Comparison of ENCODE assay signal across 22 cellular contexts in genomic region chr16:54288592-54289241, GRCh38. TPM values are rescaled to one million over a fixed set of nuclear protein-coding genes. Genes with fewer than 3 reads are reported as not detected.
A peak's percentile ranks its signal among the peaks of the same experiment; 100 is the strongest.
DNase-seq lines count a peak whose midpoint lies in the region; ATAC-seq, FAIRE-seq and TF ChIP-seq lines count a peak whose summit lies in the region.
"Had no signal": no experiment of that assay in that cellular context is flagged by ENCODE, and none has a peak within 500 bp of the region (broad histone marks: within the 10 kb centered on the region; RNA-seq: fewer than 3 reads in every experiment).

No MANE protein-coding gene starts in this region.

- H4K5ac ChIP-seq in mesendoderm (ENCODE audit: low read length), result no peak overlapping the region

- H3K27me3 ChIP-seq in Caco-2 (replicated peaks; ENCODE audit: control insufficient read depth, insufficient read depth, low read length), result no peaks in the 10 kb centered on the region
- H3K27me3 ChIP-seq in GM23338 (ENCODE audit: insufficient read depth), result peaks cover 88% of the 10 kb centered on the region
- H3K27me3 ChIP-seq in mesendoderm (ENCODE audit: insufficient read depth, low read length, poor library complexity), result peaks cover 38% of the 10 kb centered on the region

- 0 out of 2 replicates have a peak, but pooled peaks cover 4% of the 10 kb centered on the region for H3K4me1 ChIP-seq in Caco-2
- H3K4me1 ChIP-seq in GM23338 (ENCODE audit: insufficient read depth), result peaks cover 22% of the 10 kb centered on the region
- peaks cover 3% of the 10 kb centered on the region for H3K4me1 ChIP-seq in mesendoderm (ENCODE audit: control insufficient read depth, low read depth, low read length)

- H3K79me2 ChIP-seq in GM23338 (replicated peaks; ENCODE audit: insufficient read depth) (no peaks in the 10 kb centered on the region), mesendoderm (ENCODE audit: control insufficient read depth, insufficient read depth, low read length) (no peaks in the 10 kb centered on the region)

- no TSS peak for BruUV-seq in Caco-2 (replicated peaks; lab: Mats Ljungman, UMichigan)

- H3K18ac ChIP-seq in mesendoderm (ENCODE audit: low read length), result no peak overlapping the region

- no peaks in the 10 kb centered on the region for H3K36me3 ChIP-seq in Caco-2 (ENCODE audit: control insufficient read depth, insufficient read depth, low read length)
- H3K36me3 ChIP-seq in GM23338 (ENCODE audit: insufficient read depth), result no peaks in the 10 kb centered on the region
- no peaks in the 10 kb centered on the region for H3K36me3 ChIP-seq in mesendoderm (ENCODE audit: control insufficient read depth, insufficient read depth, low read length)
- H3K36me3 ChIP-seq: adrenal gland, neutrophil, thyroid gland had no signal

- H3K27ac ChIP-seq in GM23338 (ENCODE audit: low read depth) (no peak overlapping the region), mesendoderm (ENCODE audit: low read depth, low read length) (no peak overlapping the region)
- H3K27ac ChIP-seq: adrenal gland, coronary artery, neutrophil, thyroid gland had no signal

- H3K9me2 ChIP-seq in GM23338 (ENCODE audit: insufficient read depth), result no peaks in the 10 kb centered on the region

- peak overlapping the region; percentile 95; the same call in 1 of the 2 replicates for H2AFZ ChIP-seq in GM23338

- H3K4me3 ChIP-seq in Caco-2 (ENCODE audit: low read depth, low read length) (no peak overlapping the region), GM23338 (peak overlapping the region; percentile 94), mesendoderm (ENCODE audit: low read length) (no peak overlapping the region)
- H3K4me3 ChIP-seq: adrenal gland, mucosa of descending colon had no signal

- H3K4me1 Mint-ChIP-seq in Caco-2 (ENCODE audit: low read depth, unreplicated experiment) (peaks cover 2% of the 10 kb centered on the region), GM23338 (peaks cover 34% of the 10 kb centered on the region), brain (peaks cover 26% of the 10 kb centered on the region)

- no peak overlapping the region for H3K4ac ChIP-seq in mesendoderm (ENCODE audit: low read depth, low read length)

- H3K27me3 Mint-ChIP-seq in Caco-2 (ENCODE audit: insufficient read depth, unreplicated experiment) (no peaks in the 10 kb centered on the region), GM23338 (ENCODE audit: insufficient read depth, low read depth, poor library complexity) (peaks cover 88% of the 10 kb centered on the region), brain (peaks cover 95% of the 10 kb centered on the region)

- peaks cover 5% of the 10 kb centered on the region; the same call in 1 of the 2 replicates for H4K20me1 ChIP-seq in GM23338 (replicated peaks; ENCODE audit: insufficient read depth)

- no peak overlapping the region for H3K9ac ChIP-seq in mesendoderm (ENCODE audit: low read length)

- peak overlapping the region; percentile 94 for H3K4me2 ChIP-seq in GM23338
- H3K4me2 ChIP-seq in mesendoderm (ENCODE audit: low read length), result no peak overlapping the region

- no peak overlapping the region for H3K56ac ChIP-seq in mesendoderm (ENCODE audit: low read length)

- FAIRE-seq in D721Med (lab: Jason Lieb, UNC), result no peak
- FAIRE-seq: bronchial epithelial cell, small intestine had no signal

- H2BK5ac ChIP-seq in mesendoderm (ENCODE audit: low read length), result no peak overlapping the region

- no peaks in the 10 kb centered on the region for H3K79me1 ChIP-seq in mesendoderm (ENCODE audit: low read length)

- peak overlapping the region; percentile 59 for H3K23ac ChIP-seq in mesendoderm (ENCODE audit: low read length)

- POLR2A ChIA-PET in Caco-2 (lab: Charles Lee), result no interaction called here

- no peak overlapping the region for H2BK120ac ChIP-seq in mesendoderm (ENCODE audit: low read depth, low read length)

- H3K9me3 Mint-ChIP-seq in Caco-2 (ENCODE audit: unreplicated experiment) (no peaks in the 10 kb centered on the region), GM23338 (no peaks in the 10 kb centered on the region; the same call in 2 of the 3 replicates), brain (peaks cover 0 to 7% (median 0%) of the 10 kb centered on the region in 5 experiments)
- H3K9me3 Mint-ChIP-seq: CD4-positive, alpha-beta memory T cell had no signal

- H3K4me3 Mint-ChIP-seq in Caco-2 (ENCODE audit: unreplicated experiment) (peak overlapping the region; percentile 34), GM23338 (peak overlapping the region; percentile 80), brain (peak overlapping the region in 4 of 5 experiments; percentile 10 to 79 (median 77))

- TF ChIP-seq CTCF in Caco-2 (IDR thresholded peaks at IDR 0.05; ENCODE audit: insufficient read depth in 1 of 2, low read depth in 1 of 2, low read length in 1 of 2, severe bottlenecking in 1 of 2, unreplicated experiment in 1 of 2), result no peak
- no peak for TF ChIP-seq CTCF in GM23338 (conservative IDR thresholded peaks at IDR 0.05; ENCODE audit: low read depth in 2 of 2)
- TF ChIP-seq CTCF in brain (conservative IDR thresholded peaks at IDR 0.05), result no peak
- no peak for TF ChIP-seq CTCF in D721Med (IDR thresholded peaks at IDR 0.05; ENCODE audit: insufficient read depth, missing control alignments)

- CTCF ChIA-PET in Caco-2 (lab: Charles Lee), result no interaction called here

- H3K9me3 ChIP-seq in Caco-2, result no peaks in the 10 kb centered on the region
- H3K9me3 ChIP-seq: adrenal gland, mucosa of descending colon, neutrophil, thyroid gland had no signal

- no peak overlapping the region for H4K8ac ChIP-seq in mesendoderm (ENCODE audit: low read depth, low read length)

- H3K27ac Mint-ChIP-seq in Caco-2 (ENCODE audit: unreplicated experiment) (no peak overlapping the region), GM23338 (no peak overlapping the region), brain (peak overlapping the region in 1 of 5 experiments; percentile 34)

- DNase-seq in Caco-2 (no peak), GM23338 (ENCODE audit: low spot score) (peak; percentile 14), mesendoderm (no peak), NCI-H82 (lab: John Stamatoyannopoulos, UW) (no peak), SW 1271 (lab: John Stamatoyannopoulos, UW) (no peak), D721Med (ENCODE audit: insufficient read length, low spot score) (no peak)
- DNase-seq: activated CD4-positive, alpha-beta T cell treated with anti-CD3 and anti-CD28 coated beads for 4 hours; activated effector memory CD4-positive, alpha-beta T cell treated with Interleukin-2 at 50 U/mL for 16 hours; adrenal gland; CD4-positive, alpha-beta memory T cell; head of caudate nucleus; mucosa of descending colon; NCI-H2081 treated with DMSO at 0.1 percent for 48 hours; SHP77; small intestine; stimulated activated naive CD8-positive, alpha-beta T cell treated with anti-CD3 and anti-CD28 coated beads, Interleukin-15, Interleukin-2, amounts not matched to agents 100 U/mL and 50 U/mL, for 24 hours had no signal

- H2BK15ac ChIP-seq in mesendoderm (replicated peaks; ENCODE audit: low read depth), result no peak overlapping the region

- H2AK5ac ChIP-seq in mesendoderm (ENCODE audit: low read length), result no peak overlapping the region

- ATAC-seq in GM23338 (no peak), GM18867 (IDR thresholded peaks at IDR 0.05; ENCODE audit: unreplicated experiment) (no peak)
- ATAC-seq: mucosa of descending colon; stimulated activated naive CD8-positive, alpha-beta T cell treated with anti-CD3 and anti-CD28 coated beads, Interleukin-15, Interleukin-2, amounts not matched to agents 100 U/mL and 50 U/mL, for 24 hours had no signal

- intact Hi-C loops in Caco-2 (cut with micrococcal nuclease; ENCODE audit: unreplicated experiment), result loop anchor here (5.0 to 10.0 kb wide), 6 partner anchors 339 to 966 kb away; no protein-coding TSS in a partner anchor

- no CpG with 5 or more reads among the region's 37 CpGs for WGBS in mesendoderm (ENCODE audit: extremely low coverage, insufficient coverage, low lambda C conversion rate)

- H3K36me3 Mint-ChIP-seq in Caco-2 (ENCODE audit: insufficient read depth, unreplicated experiment), result peaks cover 32% of the 10 kb centered on the region
- no peaks in the 10 kb centered on the region; the same call in 2 of the 3 replicates for H3K36me3 Mint-ChIP-seq in GM23338 (ENCODE audit: low read depth)
- H3K36me3 Mint-ChIP-seq in brain, result peaks cover 9% of the 10 kb centered on the region
- H3K36me3 Mint-ChIP-seq: CD4-positive, alpha-beta memory T cell had no signal

- no peaks in the 10 kb centered on the region; the same call in 1 of the 2 replicates for H3F3A ChIP-seq in GM23338 (replicated peaks; ENCODE audit: low read depth)

TF ChIP-seq in GM23338, 12 proteins besides CTCF, POLR2A, EP300 and RAD21 (continues in another document):
- TF ChIP-seq ETS1 (IDR thresholded peaks at IDR 0.05), result no peak
- no peak for TF ChIP-seq CREB1 (CRISPR knock-in tag; IDR thresholded peaks at IDR 0.05; ENCODE audit: low read depth)
- no peak for TF ChIP-seq POLR2AphosphoS5 (IDR thresholded peaks at IDR 0.05; ENCODE audit: low read depth)
- no peak for TF ChIP-seq NANOG (IDR thresholded peaks at IDR 0.05; ENCODE audit: borderline replicate concordance)
- TF ChIP-seq EZH2 (IDR thresholded peaks at IDR 0.05; ENCODE audit: low read depth, unreplicated experiment), result peak; percentile 87
- TF ChIP-seq ZNF331 (CRISPR knock-in tag; IDR thresholded peaks at IDR 0.05; ENCODE audit: low read depth), result no peak
- TF ChIP-seq ZNF114 (CRISPR knock-in tag; IDR thresholded peaks at IDR 0.05), result no peak

RNA-seq across cellular contexts. Expression of gene IRX3, which starts 2.1 kb away (rescaled TPM):
- 63.2 and 73.3 TPM in 2 replicates for total RNA-seq in Caco-2 (2022)
- total RNA-seq in GM23338 (2014; rRNA removed; shearing (Covaris generic)), result 0.90 and 1.7 TPM in 2 replicates
- polyA plus RNA-seq in GM23338 (2016; fragmentation: Nextera tagmentation; extraction: Ambion mirVana), result 1.6 and 2.3 TPM in 2 replicates
- 58.7 TPM for polyA plus RNA-seq in brain (ENCODE audit: insufficient read depth, low read depth, low replicate concordance)
- polyA plus RNA-seq in mesendoderm (2013, experiment 1 of 2), result 1.6 TPM
- 2.3 TPM for polyA plus RNA-seq in mesendoderm (2013, experiment 2 of 2)
- total RNA-seq: CD4-positive, alpha-beta memory T cell had no signal
- polyA plus RNA-seq: CD4-positive, alpha-beta memory T cell had no signal

Comparison
In these comparisons a context has a peak if more than half of its experiments do, and no peak if none do; other contexts are left out.
1. RNA of gene IRX3, which starts 2.1 kb away (total RNA-seq): 63.2 to 73.3 TPM in Caco-2; 0.90 to 1.7 TPM in GM23338; every median in the first group is over 10 times any median in the second.
2. Peak in every context shown above with its lines, with median percentiles within 50 percentile points of each other: H3K4me3 Mint-ChIP-seq.